In genomic region chr13:109323338-109323737, GRCh38 we compare ENCODE assay signal across 22 cellular contexts.
"Had no signal": no experiment of that assay in that cellular context is flagged by ENCODE, and none has a peak within 500 bp of the region (broad histone marks: within the 10 kb centered on the region; RNA-seq: fewer than 3 reads in every experiment).

No MANE protein-coding gene starts in this region.

- H3K4me1 ChIP-seq: colonic mucosa, esophagus squamous epithelium, foreskin keratinocyte, gastrocnemius medialis, gastroesophageal sphincter, heart left ventricle, heart right ventricle had no signal

- H3K27me3 ChIP-seq: colonic mucosa, esophagus squamous epithelium, foreskin keratinocyte, gastrocnemius medialis, gastroesophageal sphincter, heart left ventricle had no signal

- DNase-seq: colonic mucosa; cortex of kidney; dermis blood vessel endothelial cell; dorsolateral prefrontal cortex; effector CD4-positive, alpha-beta T cell; effector CD8-positive, alpha-beta T cell; effector memory CD4-positive, alpha-beta T cell; effector memory CD8-positive, alpha-beta T cell; endodermal cell; erythroblast; esophagus squamous epithelium; foreskin fibroblast; foreskin keratinocyte; foreskin melanocyte; gastrocnemius medialis; glutamatergic neuron; head of caudate nucleus; heart left ventricle; heart right ventricle had no signal

- H3K4me3 ChIP-seq: colonic mucosa, coronary artery, dorsolateral prefrontal cortex, esophagus squamous epithelium, gastrocnemius medialis, gastroesophageal sphincter, heart left ventricle, heart right ventricle had no signal

- H3K36me3 ChIP-seq: colonic mucosa, esophagus squamous epithelium, gastrocnemius medialis, gastroesophageal sphincter, heart left ventricle, heart right ventricle had no signal

- H3K9me3 ChIP-seq: colonic mucosa, esophagus squamous epithelium, gastrocnemius medialis, gastroesophageal sphincter, heart left ventricle had no signal

- H3K27ac ChIP-seq: colonic mucosa, coronary artery, dorsolateral prefrontal cortex, epithelial cell of prostate, esophagus squamous epithelium, foreskin keratinocyte, gastrocnemius medialis, gastroesophageal sphincter, heart left ventricle, heart right ventricle had no signal
